ENCODE assay signal across 21 cellular contexts in genomic region chr7:73463966-73464365, GRCh38.
"Had no signal": no experiment of that assay in that cellular context is flagged by ENCODE, and none has a peak within 500 bp of the region (broad histone marks: within the 10 kb centered on the region; RNA-seq: fewer than 3 reads in every experiment).

No MANE protein-coding gene starts in this region.

- H3K4me1 Mint-ChIP-seq: nephron; neural progenitor cell; stimulated activated naive CD8-positive, alpha-beta T cell treated with anti-CD3 and anti-CD28 coated beads, Interleukin-15, amount 100 ng/mL, for 72 hours had no signal

- H3K4me3 Mint-ChIP-seq: naive thymus-derived CD4-positive, alpha-beta T cell; nephron; neural progenitor cell; stimulated activated naive CD8-positive, alpha-beta T cell treated with anti-CD3 and anti-CD28 coated beads, Interleukin-15, amount 100 ng/mL, for 72 hours had no signal

- H3K27ac Mint-ChIP-seq: nephron, neural progenitor cell had no signal

- H3K9me3 Mint-ChIP-seq: naive thymus-derived CD4-positive, alpha-beta T cell; nephron; neural progenitor cell; stimulated activated naive CD8-positive, alpha-beta T cell treated with anti-CD3 and anti-CD28 coated beads, Interleukin-15, amount 100 ng/mL, for 72 hours had no signal

- DNase-seq: dermis blood vessel endothelial cell; effector memory CD4-positive, alpha-beta T cell; foreskin keratinocyte; heart left ventricle; kidney; left cardiac atrium; left lung; mesendoderm; midbrain; naive thymus-derived CD4-positive, alpha-beta T cell; stimulated activated CD4-positive, alpha-beta T cell treated with anti-CD3 and anti-CD28 coated beads, Interleukin-12 subunit alpha, Interleukin-12 subunit beta, amount 100 ng/mL, for 4 hours; stimulated activated CD4-positive, alpha-beta T cell treated with anti-CD3 and anti-CD28 coated beads, Interleukin-1b, Interleukin-23, amount 100 ng/mL, for 48 hours; stimulated activated CD4-positive, alpha-beta T cell treated with anti-CD3 and anti-CD28 coated beads, Interleukin-4, amount 100 ng/mL, for 1 hour; stimulated activated CD8-positive, alpha-beta memory T cell treated with anti-CD3 and anti-CD28 coated beads, Interleukin-4, amount 100 ng/mL, for 48 hours; stimulated activated naive CD4-positive, alpha-beta T cell; stimulated activated naive CD8-positive, alpha-beta T cell treated with anti-CD3 and anti-CD28 coated beads, Interleukin-15, amount 100 ng/mL, for 72 hours; trophoblast cell had no signal

- H3K27me3 Mint-ChIP-seq: naive thymus-derived CD4-positive, alpha-beta T cell; progenitor cell of endocrine pancreas; stimulated activated naive CD8-positive, alpha-beta T cell treated with anti-CD3 and anti-CD28 coated beads, Interleukin-15, amount 100 ng/mL, for 72 hours had no signal

- ATAC-seq: foreskin keratinocyte; heart left ventricle; left cardiac atrium; left lung; naive thymus-derived CD4-positive, alpha-beta T cell; sciatic nerve; stimulated activated naive CD8-positive, alpha-beta T cell treated with anti-CD3 and anti-CD28 coated beads, Interleukin-15, amount 100 ng/mL, for 72 hours had no signal
